Comparison of ENCODE assay signal across 8 cellular contexts in genomic region chr2:132670961-132671781, GRCh38. TPM values are rescaled to one million over a fixed set of nuclear protein-coding genes. Genes with fewer than 3 reads are reported as not detected.
DNase-seq lines count a peak whose midpoint lies in the region; ATAC-seq and TF ChIP-seq lines count a peak whose summit lies in the region.

No MANE protein-coding gene starts in this region.

- H3K4me1 ChIP-seq in GM23338 (ENCODE audit: insufficient read depth): peaks cover 18% of the 10 kb centered on the region
- peaks cover 35% of the 10 kb centered on the region for H3K4me1 ChIP-seq in SJSA1 (replicated peaks)

- no peak overlapping the region for H3K27ac Mint-ChIP-seq in GM23338
- H3K27ac Mint-ChIP-seq in activated CD4-positive, alpha-beta T cell treated with anti-CD3 and anti-CD28 coated beads for 36 hours: no peak overlapping the region

- peak overlapping the region; percentile 80 for H3K4me3 Mint-ChIP-seq in GM23338
- H3K4me3 Mint-ChIP-seq in activated CD4-positive, alpha-beta T cell treated with anti-CD3 and anti-CD28 coated beads for 36 hours: no peak overlapping the region

- CTCF ChIA-PET in activated CD4-positive, alpha-beta T cell treated with anti-CD3 and anti-CD28 coated beads for 36 hours (lab: Charles Lee): no interaction called here

- no peaks in the 10 kb centered on the region for H3K36me3 ChIP-seq in GM23338 (ENCODE audit: insufficient read depth)
- peaks cover 34% of the 10 kb centered on the region for H3K36me3 ChIP-seq in SJSA1

- POLR2A ChIA-PET in activated CD4-positive, alpha-beta T cell treated with anti-CD3 and anti-CD28 coated beads for 36 hours (lab: Charles Lee): no interaction called here

- intact Hi-C loops in head of caudate nucleus (cut with DNase I): no loop called here
- intact Hi-C loops in sciatic nerve (cut with DNase I): no loop called here
- intact Hi-C loops in activated CD4-positive, alpha-beta T cell treated with anti-CD3 and anti-CD28 coated beads for 36 hours (cut with DNase I, micrococcal nuclease): no loop called here
- intact Hi-C loops in left colon (cut with DNase I, micrococcal nuclease): no loop called here

- no peaks in the 10 kb centered on the region for H3F3A ChIP-seq in GM23338 (replicated peaks; ENCODE audit: low read depth)

- no peaks in the 10 kb centered on the region for H4K20me1 ChIP-seq in GM23338 (replicated peaks; ENCODE audit: insufficient read depth)

- H3K9me3 Mint-ChIP-seq in GM23338: no peaks in the 10 kb centered on the region
- H3K9me3 Mint-ChIP-seq in activated CD4-positive, alpha-beta T cell treated with anti-CD3 and anti-CD28 coated beads for 36 hours (ENCODE audit: low read depth): no peaks in the 10 kb centered on the region

- H3K4me1 Mint-ChIP-seq in GM23338: peaks cover 15% of the 10 kb centered on the region
- H3K4me1 Mint-ChIP-seq in activated CD4-positive, alpha-beta T cell treated with anti-CD3 and anti-CD28 coated beads for 36 hours: no peaks in the 10 kb centered on the region

- peak; percentile 77 for DNase-seq in GM23338 (ENCODE audit: low spot score)
- DNase-seq in SJSA1 (ENCODE audit: low read depth in 1 of 2, low spot score in 2 of 2): peak; percentile 73 to 92
- DNase-seq in head of caudate nucleus: peak in 25 of 42 donors; percentile 10 to 54 (median 24)
- no peak for DNase-seq in sciatic nerve (ENCODE audit: low spot score)
- no peak for DNase-seq in GM19240 (ENCODE audit: insufficient read length, low spot score)
- DNase-seq in activated CD4-positive, alpha-beta T cell treated with anti-CD3 and anti-CD28 coated beads for 36 hours: no peak
- DNase-seq in left colon: no peak

- TF ChIP-seq CTCF in GM23338 (conservative IDR thresholded peaks at IDR 0.05; ENCODE audit: low read depth in 2 of 2): peak in 1 of 2 experiments; percentile 10; a peak in 1 of 4 replicates

- peak overlapping the region; percentile 80; the same call in 1 of the 2 replicates for H2AFZ ChIP-seq in GM23338

- H3K4me3 ChIP-seq in GM23338 (peak overlapping the region; percentile 79), SJSA1 (peak overlapping the region; percentile 55)

- peak; percentile 16 for ATAC-seq in GM23338
- ATAC-seq in sciatic nerve: peak; percentile 41
- no peak for ATAC-seq in activated CD4-positive, alpha-beta T cell treated with anti-CD3 and anti-CD28 coated beads for 36 hours
- no peak for ATAC-seq in left colon
- no peak for ATAC-seq in HG03521 (IDR thresholded peaks at IDR 0.05; ENCODE audit: unreplicated experiment)

- no peak overlapping the region for H3K27ac ChIP-seq in GM23338 (ENCODE audit: low read depth)
- H3K27ac ChIP-seq in SJSA1: peak overlapping the region; percentile 54

- no peaks in the 10 kb centered on the region for H3K9me3 ChIP-seq in SJSA1 (replicated peaks)

- H3K9me2 ChIP-seq in GM23338 (ENCODE audit: insufficient read depth): no peaks in the 10 kb centered on the region

- H3K27me3 Mint-ChIP-seq in GM23338 (ENCODE audit: insufficient read depth, low read depth, poor library complexity): peaks cover 52% of the 10 kb centered on the region
- peaks cover 33% of the 10 kb centered on the region for H3K27me3 Mint-ChIP-seq in activated CD4-positive, alpha-beta T cell treated with anti-CD3 and anti-CD28 coated beads for 36 hours

- H3K79me2 ChIP-seq in GM23338 (replicated peaks; ENCODE audit: insufficient read depth): no peaks in the 10 kb centered on the region

- H3K27me3 ChIP-seq in GM23338 (ENCODE audit: insufficient read depth) (peaks cover 86% of the 10 kb centered on the region), SJSA1 (replicated peaks) (no peaks in the 10 kb centered on the region)

- H3K36me3 Mint-ChIP-seq in GM23338 (ENCODE audit: low read depth): no peaks in the 10 kb centered on the region
- H3K36me3 Mint-ChIP-seq in activated CD4-positive, alpha-beta T cell treated with anti-CD3 and anti-CD28 coated beads for 36 hours (ENCODE audit: low read depth): no peaks in the 10 kb centered on the region

- peak overlapping the region; percentile 93 for H3K4me2 ChIP-seq in GM23338

TF ChIP-seq in GM23338, 12 proteins besides CTCF, POLR2A, EP300 and RAD21:
- TF ChIP-seq EZH2phosphoT487 (IDR thresholded peaks at IDR 0.05; ENCODE audit: unreplicated experiment) (no peak), EZH2 (IDR thresholded peaks at IDR 0.05; ENCODE audit: low read depth, unreplicated experiment) (peak; percentile 64), NANOG (IDR thresholded peaks at IDR 0.05; ENCODE audit: borderline replicate concordance) (0 out of 2 replicates have a peak, but pooled peaks have one; percentile 26)

RNA-seq across cellular contexts. Expression of gene LYPD1, which starts 1.2 kb away (rescaled TPM):
- total RNA-seq in GM23338 (2014; rRNA removed; shearing (Covaris generic)): 4.2 TPM in 2 replicates
- 1.5 and 1.7 TPM in 2 replicates for polyA plus RNA-seq in GM23338 (2016; fragmentation: Nextera tagmentation; extraction: Ambion mirVana)
- 75.9 and 91.4 TPM in 2 replicates for total RNA-seq in SJSA1 (2014; rRNA removed; shearing (Covaris generic))
- 1.2 TPM for total RNA-seq in sciatic nerve
- not detected for total RNA-seq in activated CD4-positive, alpha-beta T cell treated with anti-CD3 and anti-CD28 coated beads for 36 hours
- under 1 TPM in 1 of 2 donors, not detected in 1; 0.28 TPM for total RNA-seq in left colon

Comparison
In these comparisons a context has a peak if more than half of its experiments do, and no peak if none do; other contexts are left out.
1. ATAC-seq: peak in GM23338 (single experiment) and sciatic nerve (single experiment); none in activated CD4-positive, alpha-beta T cell treated with anti-CD3 and anti-CD28 coated beads for 36 hours (single experiment), left colon (single experiment) and HG03521 (single experiment).
2. DNase-seq: peak in GM23338 (single experiment), SJSA1 (2 of 2) and head of caudate nucleus (25 of 42); none in sciatic nerve (single experiment), GM19240 (single experiment), activated CD4-positive, alpha-beta T cell treated with anti-CD3 and anti-CD28 coated beads for 36 hours (single experiment) and left colon (0 of 2).
3. RNA of gene LYPD1, which starts 1.2 kb away (total RNA-seq): 75.9 to 91.4 TPM in SJSA1; 4.2 TPM in GM23338, 1.2 TPM in sciatic nerve (single experiment), 0.28 TPM in left colon and not detected in activated CD4-positive, alpha-beta T cell treated with anti-CD3 and anti-CD28 coated beads for 36 hours; every median in the first group is over 10 times any median in the second.